ENCODE assay signal across 11 cellular contexts in genomic region chr4:67713531-67714247, GRCh38. TPM values are rescaled to one million over a fixed set of nuclear protein-coding genes. Genes with fewer than 3 reads are reported as not detected.
A peak's percentile ranks its signal among the peaks of the same experiment; 100 is the strongest.
DNase-seq lines count a peak whose midpoint lies in the region; ATAC-seq and TF ChIP-seq lines count a peak whose summit lies in the region.
"Had no signal": no experiment of that assay in that cellular context is flagged by ENCODE, and none has a peak within 500 bp of the region (broad histone marks: within the 10 kb centered on the region; RNA-seq: fewer than 3 reads in every experiment).

No MANE protein-coding gene starts in this region.

- no peaks in the 10 kb centered on the region for H3K27me3 ChIP-seq in AG04450 (ENCODE audit: control insufficient read depth, insufficient read depth, low read length)
- H3K27me3 ChIP-seq in GM23338 (ENCODE audit: insufficient read depth), result no peaks in the 10 kb centered on the region
- no peaks in the 10 kb centered on the region for H3K27me3 ChIP-seq in hepatocyte

- H3K9me3 Mint-ChIP-seq in GM23338 (peaks cover 4% of the 10 kb centered on the region; the same call in 2 of the 3 replicates), activated B cell treated with CpG ODN at 0.5 μM for 24 hours (no peaks in the 10 kb centered on the region)

- DNase-seq in AG04450 (ENCODE audit: low read depth, low spot score) (no peak), GM23338 (ENCODE audit: low spot score) (no peak), activated B cell treated with CpG ODN at 0.5 μM for 24 hours (no peak), hepatocyte (ENCODE audit: low spot score) (no peak), AG20443 (ENCODE audit: low spot score) (no peak), NCI-H1105 treated with DMSO at 0.1 percent for 48 hours (lab: John Stamatoyannopoulos, UW) (no peak), DMS 273 (lab: John Stamatoyannopoulos, UW; ENCODE audit: unreplicated experiment) (no peak)
- DNase-seq: GDM1; NCI-H524; stimulated activated CD4-positive, alpha-beta T cell treated with anti-CD3 and anti-CD28 coated beads, Interleukin-2, amount 100 ng/mL, for 48 hours had no signal

- H3K27ac Mint-ChIP-seq in GM23338 (peak overlapping the region; percentile 63), activated B cell treated with CpG ODN at 0.5 μM for 24 hours (peak overlapping the region; percentile 41)

- POLR2A ChIA-PET in AG04450 (lab: Yijun Ruan, JAX), result no interaction called here
- POLR2A ChIA-PET in activated B cell treated with CpG ODN at 0.5 μM for 24 hours (lab: Charles Lee), result interaction anchor here (0.7 kb wide), 1 partner anchor 164 kb away, joined by 3 read pairs; no protein-coding TSS in a partner anchor

- H3K4me1 Mint-ChIP-seq in GM23338 (peaks cover 33% of the 10 kb centered on the region), activated B cell treated with CpG ODN at 0.5 μM for 24 hours (peaks cover 11% of the 10 kb centered on the region)

- H4K20me1 ChIP-seq in GM23338 (replicated peaks; ENCODE audit: insufficient read depth) (no peaks in the 10 kb centered on the region), hepatocyte (ENCODE audit: insufficient read depth, poor library complexity, severe bottlenecking) (no peaks in the 10 kb centered on the region)

- H3K79me2 ChIP-seq in GM23338 (replicated peaks; ENCODE audit: insufficient read depth) (peaks cover 25% of the 10 kb centered on the region), hepatocyte (peaks cover 19% of the 10 kb centered on the region)

- H3K27ac ChIP-seq in AG04450 (ENCODE audit: low read depth, low read length) (peak overlapping the region; percentile 1), GM23338 (ENCODE audit: low read depth) (no peak overlapping the region), hepatocyte (peak overlapping the region; percentile 56)

- no peak for TF ChIP-seq CTCF in AG04450 (IDR thresholded peaks at IDR 0.05; ENCODE audit: low read depth, low read length)
- TF ChIP-seq CTCF in GM23338 (conservative IDR thresholded peaks at IDR 0.05; ENCODE audit: low read depth in 2 of 2), result no peak
- TF ChIP-seq CTCF in activated B cell treated with CpG ODN at 0.5 μM for 24 hours (IDR thresholded peaks at IDR 0.05), result no peak
- no peak for TF ChIP-seq CTCF in hepatocyte (IDR thresholded peaks at IDR 0.05; ENCODE audit: poor library complexity)

- no peak overlapping the region for H3K4me3 ChIP-seq in AG04450 (ENCODE audit: low read depth, low read length)
- H3K4me3 ChIP-seq in GM23338, result no peak overlapping the region
- H3K4me3 ChIP-seq in hepatocyte, result no peak overlapping the region

- H3K27me3 Mint-ChIP-seq in GM23338 (ENCODE audit: insufficient read depth, low read depth, poor library complexity), result peaks cover 2% of the 10 kb centered on the region
- H3K27me3 Mint-ChIP-seq in activated B cell treated with CpG ODN at 0.5 μM for 24 hours, result no peaks in the 10 kb centered on the region

- H3K9me3 ChIP-seq in AG04450 (ENCODE audit: control insufficient read depth, insufficient read depth, low read length) (no peaks in the 10 kb centered on the region; the same call in 1 of the 2 replicates), hepatocyte (ENCODE audit: low read depth) (no peaks in the 10 kb centered on the region)

- 63% methylated on average over 12 of the region's 12 CpGs for WGBS in hepatocyte (ENCODE audit: low lambda C conversion rate, missing lambda C conversion rate)

- H3K36me3 Mint-ChIP-seq in GM23338 (ENCODE audit: low read depth) (peaks cover 23% of the 10 kb centered on the region), activated B cell treated with CpG ODN at 0.5 μM for 24 hours (ENCODE audit: low read depth) (peaks cover 21% of the 10 kb centered on the region)

- H2AFZ ChIP-seq in GM23338, result no peak overlapping the region
- no peak overlapping the region for H2AFZ ChIP-seq in hepatocyte

- no peaks in the 10 kb centered on the region for H3F3A ChIP-seq in GM23338 (replicated peaks; ENCODE audit: low read depth)

- H3K4me2 ChIP-seq in GM23338 (peak overlapping the region; percentile 32; the same call in 1 of the 2 replicates), hepatocyte (no peak overlapping the region)

- peak; percentile 14; the same call in 2 of the 3 replicates for ATAC-seq in GM23338
- ATAC-seq in activated B cell treated with CpG ODN at 0.5 μM for 24 hours (ENCODE audit: low read depth), result peak; percentile 40
- ATAC-seq in HG02588 (IDR thresholded peaks at IDR 0.05; ENCODE audit: unreplicated experiment), result no peak

- CTCF ChIA-PET in AG04450 (lab: Charles Lee) (interaction anchor here (1.7 to 2.0 kb wide), 2 partner anchors 13 to 33 kb away, joined by 7 to 9 read pairs; partner anchors contain the start of gene UBA6), activated B cell treated with CpG ODN at 0.5 μM for 24 hours (lab: Charles Lee) (no interaction called here)

- peaks cover 7% of the 10 kb centered on the region; the same call in 1 of the 2 replicates for H3K9me2 ChIP-seq in GM23338 (ENCODE audit: insufficient read depth)
- no peaks in the 10 kb centered on the region for H3K9me2 ChIP-seq in hepatocyte (replicated peaks; ENCODE audit: insufficient read depth)

- H3K4me1 ChIP-seq in GM23338 (ENCODE audit: insufficient read depth), result peaks cover 23% of the 10 kb centered on the region
- no peaks in the 10 kb centered on the region for H3K4me1 ChIP-seq in hepatocyte (ENCODE audit: insufficient read depth)

- intact Hi-C loops in activated B cell treated with CpG ODN at 0.5 μM for 24 hours (cut with micrococcal nuclease), result loop anchor here (1.0 kb wide), 1 partner anchor 13 kb away; no protein-coding TSS in a partner anchor

- H3K4me3 Mint-ChIP-seq in GM23338 (no peak overlapping the region), activated B cell treated with CpG ODN at 0.5 μM for 24 hours (no peak overlapping the region)

- no peaks in the 10 kb centered on the region for H3K36me3 ChIP-seq in GM23338 (ENCODE audit: insufficient read depth)
- no peaks in the 10 kb centered on the region for H3K36me3 ChIP-seq in hepatocyte (replicated peaks; ENCODE audit: insufficient read depth, low read depth)

TF ChIP-seq in GM23338, 12 proteins besides CTCF, POLR2A, EP300 and RAD21 (continues in another document):
- TF ChIP-seq STAT1 (IDR thresholded peaks at IDR 0.05; ENCODE audit: unreplicated experiment) (no peak), JUNB (IDR thresholded peaks at IDR 0.05; ENCODE audit: unreplicated experiment) (no peak), NANOG (IDR thresholded peaks at IDR 0.05; ENCODE audit: borderline replicate concordance) (no peak), ZNF114 (CRISPR knock-in tag; IDR thresholded peaks at IDR 0.05) (no peak), ETS1 (IDR thresholded peaks at IDR 0.05) (no peak)

RNA-seq across cellular contexts. Expression of gene UBA6, which starts 12.7 kb away (rescaled TPM):
- polyA plus RNA-seq in AG04450 (2011; rRNA removed) (83.7 and 119 TPM in 2 replicates), GM23338 (2016; fragmentation: Nextera tagmentation; extraction: Ambion mirVana) (15.0 and 17.6 TPM in 2 replicates), hepatocyte (13.3 and 15.8 TPM in 2 replicates)
- polyA minus RNA-seq in AG04450 (2011; rRNA and poly(A)+ RNA removed), result 84.5 and 141 TPM in 2 replicates
- 77.3 and 96.3 TPM in 2 replicates for total RNA-seq in GM23338 (2014; rRNA removed; shearing (Covaris generic))
- total RNA-seq in activated B cell treated with CpG ODN at 0.5 μM for 24 hours (63.0 and 70.4 TPM in 2 replicates), hepatocyte (96.1 and 123 TPM in 2 replicates)

RNA-seq across cellular contexts. Expression of gene GNRHR, which starts 40.5 kb away (rescaled TPM):
- polyA plus RNA-seq in AG04450 (2011; rRNA removed) (not detected in 2 replicates), GM23338 (2016; fragmentation: Nextera tagmentation; extraction: Ambion mirVana) (0.10 TPM in 1 of 2 replicates, not detected in the other), hepatocyte (not detected in 2 replicates)
- not detected in 2 replicates for polyA minus RNA-seq in AG04450 (2011; rRNA and poly(A)+ RNA removed)
- not detected in 2 replicates for total RNA-seq in GM23338 (2014; rRNA removed; shearing (Covaris generic))
- total RNA-seq in activated B cell treated with CpG ODN at 0.5 μM for 24 hours (not detected in 2 replicates), hepatocyte (not detected in 2 replicates)
